Comparison of ENCODE assay signal across 15 cellular contexts in genomic region chr17:44191941-44192496, GRCh38. TPM values are rescaled to one million over a fixed set of nuclear protein-coding genes. Genes with fewer than 3 reads are reported as not detected.
DNase-seq lines count a peak whose midpoint lies in the region; ATAC-seq and TF ChIP-seq lines count a peak whose summit lies in the region.
"Had no signal": no experiment of that assay in that cellular context is flagged by ENCODE, and none has a peak within 500 bp of the region (broad histone marks: within the 10 kb centered on the region; RNA-seq: fewer than 3 reads in every experiment).

No MANE protein-coding gene starts in this region.

- H3K27ac ChIP-seq in PC-9 (no peak overlapping the region; the same call in 1 of the 2 replicates), hepatocyte (peak overlapping the region; percentile 55), neural progenitor cell (peak overlapping the region; percentile 86), gastroesophageal sphincter (peak overlapping the region in 2 of 4 donors; percentile 26 to 38)

- H2AFZ ChIP-seq in PC-9, result no peak overlapping the region
- H2AFZ ChIP-seq in hepatocyte, result no peak overlapping the region
- no peak overlapping the region for H2AFZ ChIP-seq in neural progenitor cell (replicated peaks)

- H3K4me3 Mint-ChIP-seq in Caco-2 (ENCODE audit: unreplicated experiment) (peak overlapping the region; percentile 11), neural progenitor cell (no peak overlapping the region)
- H3K4me3 Mint-ChIP-seq in stimulated activated naive CD8-positive, alpha-beta T cell treated with anti-CD3 and anti-CD28 coated beads, Interleukin-15, amount 100 ng/mL, for 72 hours, result no peak overlapping the region

- H3K36me3 Mint-ChIP-seq in Caco-2 (ENCODE audit: insufficient read depth, unreplicated experiment) (peaks cover 82% of the 10 kb centered on the region), neural progenitor cell (peaks cover 23% of the 10 kb centered on the region)

- H4K20me1 ChIP-seq in PC-9 (ENCODE audit: insufficient read depth), result peaks cover 12% of the 10 kb centered on the region; the same call in 1 of the 2 replicates
- no peaks in the 10 kb centered on the region for H4K20me1 ChIP-seq in hepatocyte (ENCODE audit: insufficient read depth, poor library complexity, severe bottlenecking)
- H4K20me1 ChIP-seq in neural progenitor cell (ENCODE audit: low read depth), result no peaks in the 10 kb centered on the region

- H3K27me3 Mint-ChIP-seq in Caco-2 (ENCODE audit: insufficient read depth, unreplicated experiment) (no peaks in the 10 kb centered on the region), neural progenitor cell (ENCODE audit: insufficient read depth, low read depth) (peaks cover 8% of the 10 kb centered on the region)
- no peaks in the 10 kb centered on the region for H3K27me3 Mint-ChIP-seq in stimulated activated naive CD8-positive, alpha-beta T cell treated with anti-CD3 and anti-CD28 coated beads, Interleukin-15, amount 100 ng/mL, for 72 hours

- no peak for TF ChIP-seq EP300 in gastroesophageal sphincter (IDR thresholded peaks at IDR 0.05)

- 82% methylated on average over 7 of the region's 7 CpGs for WGBS in hepatocyte (ENCODE audit: low lambda C conversion rate, missing lambda C conversion rate)
- WGBS in gastroesophageal sphincter (ENCODE audit: low coverage in 1 of 2), 2 donors, result 69% methylated on average over 3 of the region's 7 CpGs; no CpG with 5 or more reads in 1 of the 2 donors

- intact Hi-C loops in Caco-2 (cut with micrococcal nuclease; ENCODE audit: unreplicated experiment), result no loop called here
- intact Hi-C loops in PC-9 (cut with micrococcal nuclease; ENCODE audit: unreplicated experiment), result no loop called here

- peaks cover 3% of the 10 kb centered on the region for H3K36me3 ChIP-seq in Caco-2 (ENCODE audit: control insufficient read depth, insufficient read depth, low read length)
- H3K36me3 ChIP-seq in PC-9 (ENCODE audit: low read depth), result peaks cover 7% of the 10 kb centered on the region
- no peaks in the 10 kb centered on the region for H3K36me3 ChIP-seq in hepatocyte (replicated peaks; ENCODE audit: insufficient read depth, low read depth)
- peaks cover 4% of the 10 kb centered on the region for H3K36me3 ChIP-seq in neural progenitor cell
- H3K36me3 ChIP-seq in gastroesophageal sphincter, result peaks cover 0 to 80% of the 10 kb centered on the region in 2 donors

- H3K9me2 ChIP-seq in PC-9 (ENCODE audit: insufficient read depth), result no peaks in the 10 kb centered on the region
- no peaks in the 10 kb centered on the region for H3K9me2 ChIP-seq in hepatocyte (replicated peaks; ENCODE audit: insufficient read depth)

- TF ChIP-seq POLR2A in gastroesophageal sphincter (IDR thresholded peaks at IDR 0.05), result no peak

- no peak overlapping the region for H3K4me3 ChIP-seq in Caco-2 (ENCODE audit: low read depth, low read length)
- no peak overlapping the region for H3K4me3 ChIP-seq in PC-9
- no peak overlapping the region for H3K4me3 ChIP-seq in hepatocyte
- no peak overlapping the region for H3K4me3 ChIP-seq in neural progenitor cell
- H3K4me3 ChIP-seq in gastroesophageal sphincter, result no peak overlapping the region
- H3K4me3 ChIP-seq: esophagus muscularis mucosa, spleen had no signal

- peak overlapping the region; percentile 85 for H3K27ac Mint-ChIP-seq in Caco-2 (ENCODE audit: unreplicated experiment)
- H3K27ac Mint-ChIP-seq in neural progenitor cell, result no peak overlapping the region
- peak overlapping the region in 1 of 2 donors; percentile 34 for H3K27ac Mint-ChIP-seq in stimulated activated naive CD8-positive, alpha-beta T cell treated with anti-CD3 and anti-CD28 coated beads, Interleukin-15, amount 100 ng/mL, for 72 hours

- CTCF ChIA-PET in Caco-2 (lab: Charles Lee) (interaction anchor here (0.5 to 1.2 kb wide), 3 partner anchors 26 to 1078 kb away, joined by 3 to 5 read pairs (median 4); no protein-coding TSS in a partner anchor), PC-9 (lab: Charles Lee) (no interaction called here)

- BruUV-seq in Caco-2 (replicated peaks; lab: Mats Ljungman, UMichigan) (no TSS peak), PC-9 (replicated peaks; lab: Mats Ljungman, UMichigan) (no TSS peak)

- H3K4me1 Mint-ChIP-seq in Caco-2 (ENCODE audit: low read depth, unreplicated experiment) (peaks cover 13% of the 10 kb centered on the region), neural progenitor cell (peaks cover 17% of the 10 kb centered on the region)
- peaks cover 26% of the 10 kb centered on the region for H3K4me1 Mint-ChIP-seq in stimulated activated naive CD8-positive, alpha-beta T cell treated with anti-CD3 and anti-CD28 coated beads, Interleukin-15, amount 100 ng/mL, for 72 hours

- H3K4me2 ChIP-seq in PC-9 (peak overlapping the region; percentile 28), hepatocyte (no peak overlapping the region), neural progenitor cell (no peak overlapping the region)

- H3K9me3 Mint-ChIP-seq in Caco-2 (ENCODE audit: unreplicated experiment) (no peaks in the 10 kb centered on the region), neural progenitor cell (no peaks in the 10 kb centered on the region)
- H3K9me3 Mint-ChIP-seq in stimulated activated naive CD8-positive, alpha-beta T cell treated with anti-CD3 and anti-CD28 coated beads, Interleukin-15, amount 100 ng/mL, for 72 hours, result no peaks in the 10 kb centered on the region

- H3F3A ChIP-seq in PC-9 (ENCODE audit: insufficient read depth, low read depth) (peaks cover 46% of the 10 kb centered on the region), neural progenitor cell (ENCODE audit: low read depth) (peaks cover 28% of the 10 kb centered on the region)

- no peak for ATAC-seq in stimulated activated naive CD8-positive, alpha-beta T cell treated with anti-CD3 and anti-CD28 coated beads, Interleukin-15, amount 100 ng/mL, for 72 hours
- ATAC-seq in gastroesophageal sphincter, result no peak

- POLR2A ChIA-PET in Caco-2 (lab: Charles Lee) (no interaction called here), PC-9 (lab: Charles Lee; ENCODE audit: unreplicated experiment) (interaction anchor here (0.6 to 0.7 kb wide), 2 partner anchors 28 to 132 kb away, joined by 6 to 7 read pairs; partner anchors contain the start of gene UBTF)

- DNase-seq in Caco-2 (peak; percentile 68 to 74), PC-9 (no peak), hepatocyte (ENCODE audit: low spot score) (no peak), neural progenitor cell (ENCODE audit: low spot score) (no peak), NCI-H1092 treated with DMSO at 0.1 percent for 48 hours (lab: John Stamatoyannopoulos, UW) (no peak)
- no peak for DNase-seq in stimulated activated naive CD8-positive, alpha-beta T cell treated with anti-CD3 and anti-CD28 coated beads, Interleukin-15, amount 100 ng/mL, for 72 hours
- no peak for DNase-seq in activated naive CD4-positive, alpha-beta T cell (lab: John Stamatoyannopoulos, UW)
- DNase-seq: activated CD4-positive, alpha-beta T cell treated with anti-CD3 and anti-CD28 coated beads, Interleukin-2, amount 50 U/mL, for 4 hours; activated gamma-delta T cell treated with Interleukin-2 at 50 U/mL for 16 hours; DND-41; NCI-H2171 treated with DMSO at 0.1 percent for 48 hours; spleen had no signal

- peaks cover 24% of the 10 kb centered on the region for H3K4me1 ChIP-seq in Caco-2
- peaks cover 23% of the 10 kb centered on the region for H3K4me1 ChIP-seq in PC-9 (replicated peaks; ENCODE audit: insufficient read depth)
- peaks cover 9% of the 10 kb centered on the region for H3K4me1 ChIP-seq in hepatocyte (ENCODE audit: insufficient read depth)
- H3K4me1 ChIP-seq in neural progenitor cell, result peaks cover 6% of the 10 kb centered on the region
- H3K4me1 ChIP-seq in gastroesophageal sphincter, result peaks cover 0 to 29% (median 10%) of the 10 kb centered on the region in 3 donors

- TF ChIP-seq CTCF in Caco-2 (IDR thresholded peaks at IDR 0.05; ENCODE audit: insufficient read depth in 1 of 2, low read depth in 1 of 2, low read length in 1 of 2, severe bottlenecking in 1 of 2, unreplicated experiment in 1 of 2) (no peak), PC-9 (conservative IDR thresholded peaks at IDR 0.05) (no peak), hepatocyte (IDR thresholded peaks at IDR 0.05; ENCODE audit: poor library complexity) (no peak), neural progenitor cell (IDR thresholded peaks at IDR 0.05) (no peak), gastroesophageal sphincter (IDR thresholded peaks at IDR 0.05) (no peak)

- H3K79me2 ChIP-seq in PC-9 (ENCODE audit: low read depth) (peaks cover 24% of the 10 kb centered on the region), hepatocyte (peaks cover 38% of the 10 kb centered on the region), neural progenitor cell (ENCODE audit: low read depth) (peaks cover 20% of the 10 kb centered on the region)

- H3K27me3 ChIP-seq in Caco-2 (replicated peaks; ENCODE audit: control insufficient read depth, insufficient read depth, low read length) (no peaks in the 10 kb centered on the region), PC-9 (ENCODE audit: insufficient read depth, low read depth) (no peaks in the 10 kb centered on the region), hepatocyte (no peaks in the 10 kb centered on the region), neural progenitor cell (no peaks in the 10 kb centered on the region), gastroesophageal sphincter (no peaks in the 10 kb centered on the region)
- H3K27me3 ChIP-seq: esophagus muscularis mucosa, spleen had no signal

- H3K9ac ChIP-seq in neural progenitor cell, result no peak overlapping the region

- no peaks in the 10 kb centered on the region for H3K9me3 ChIP-seq in Caco-2
- no peaks in the 10 kb centered on the region for H3K9me3 ChIP-seq in PC-9 (ENCODE audit: insufficient read depth, low read depth)
- H3K9me3 ChIP-seq in hepatocyte (ENCODE audit: low read depth), result no peaks in the 10 kb centered on the region
- H3K9me3 ChIP-seq in neural progenitor cell (ENCODE audit: low read depth), result no peaks in the 10 kb centered on the region
- no peaks in the 10 kb centered on the region for H3K9me3 ChIP-seq in gastroesophageal sphincter
- H3K9me3 ChIP-seq: esophagus muscularis mucosa, spleen had no signal

RNA-seq across cellular contexts. Expression of gene TMUB2, which starts 5.2 kb away (rescaled TPM):
- total RNA-seq in Caco-2 (2022) (28.4 and 30.3 TPM in 2 replicates), PC-9 (2021) (39.2 and 45.5 TPM in 2 replicates), hepatocyte (27.7 and 31.3 TPM in 2 replicates), neural progenitor cell (ENCODE audit: low replicate concordance) (16.6 and 26.3 TPM in 2 replicates), gastroesophageal sphincter (10 to 100 TPM; 28.3 to 36.1 (median 29.8) TPM)
- polyA plus RNA-seq in hepatocyte, result 46.8 and 54.6 TPM in 2 replicates

RNA-seq across cellular contexts. Expression of gene ATXN7L3, which starts 7.7 kb away (rescaled TPM):
- total RNA-seq in Caco-2 (2022) (91.2 and 92.0 TPM in 2 replicates), PC-9 (2021) (59.3 and 87.4 TPM in 2 replicates), hepatocyte (64.0 and 64.3 TPM in 2 replicates), neural progenitor cell (ENCODE audit: low replicate concordance) (38.9 and 73.6 TPM in 2 replicates), gastroesophageal sphincter (10 to 100 TPM; 33.2 to 63.0 (median 49.0) TPM)
- polyA plus RNA-seq in hepatocyte, result 28.7 and 29.2 TPM in 2 replicates

RNA-seq across cellular contexts. Expression of gene ASB16, which starts 21.5 kb away (rescaled TPM):
- total RNA-seq in Caco-2 (2022), result 0.26 TPM in 1 of 2 replicates, not detected in the other
- not detected in 2 replicates for total RNA-seq in PC-9 (2021)
- 0.23 TPM in 1 of 2 replicates, not detected in the other for total RNA-seq in hepatocyte
- polyA plus RNA-seq in hepatocyte, result 0.71 and 2.0 TPM in 2 replicates
- not detected in 2 replicates for total RNA-seq in neural progenitor cell (ENCODE audit: low replicate concordance)
- 1 to 10 TPM; 1.8 to 6.9 (median 3.9) TPM for total RNA-seq in gastroesophageal sphincter
- total RNA-seq: T-helper 1 cell treated with Interleukin-12 subunit alpha and Interleukin-12 subunit beta and Interleukin-4 antibody, amounts not matched to agents 30 ng/mL and 1 ng/mL, for 36 hours had no signal

RNA-seq across cellular contexts. Expression of gene UBTF, which starts 27.5 kb away (rescaled TPM):
- 66.0 and 74.3 TPM in 2 replicates for total RNA-seq in Caco-2 (2022)
- total RNA-seq in PC-9 (2021), result 59.6 and 61.7 TPM in 2 replicates
- total RNA-seq in hepatocyte, result 35.0 and 38.9 TPM in 2 replicates
- 37.2 and 41.1 TPM in 2 replicates for polyA plus RNA-seq in hepatocyte
- 23.7 and 32.9 TPM in 2 replicates for total RNA-seq in neural progenitor cell (ENCODE audit: low replicate concordance)
- 10 to 100 TPM; 55.6 to 85.5 (median 60.4) TPM for total RNA-seq in gastroesophageal sphincter

RNA-seq across cellular contexts. Expression of gene HROB, which starts 50.3 kb away (rescaled TPM):
- total RNA-seq in Caco-2 (2022), result 15.2 and 17.0 TPM in 2 replicates
- 14.5 and 15.7 TPM in 2 replicates for total RNA-seq in PC-9 (2021)
- total RNA-seq in hepatocyte, result 1.8 and 2.0 TPM in 2 replicates
- polyA plus RNA-seq in hepatocyte, result 5.7 and 5.9 TPM in 2 replicates
- 6.5 and 11.0 TPM in 2 replicates for total RNA-seq in neural progenitor cell (ENCODE audit: low replicate concordance)
- 1 to 10 TPM in 2 of 4 donors, under 1 TPM in 1, not detected in 1; 0.81 to 1.5 (median 1.3) TPM for total RNA-seq in gastroesophageal sphincter

Comparison
In these comparisons a context has a peak if more than half of its experiments do, and no peak if none do; other contexts are left out.
1. DNase-seq: peak in Caco-2 (2 of 2); none in PC-9 (0 of 2), hepatocyte (single experiment), neural progenitor cell (single experiment), NCI-H1092 treated with DMSO at 0.1 percent for 48 hours (single experiment), stimulated activated naive CD8-positive, alpha-beta T cell treated with anti-CD3 and anti-CD28 coated beads, Interleukin-15, amount 100 ng/mL, for 72 hours (0 of 2) and activated naive CD4-positive, alpha-beta T cell (0 of 4).